ENCODE assay signal across 8 cellular contexts in the genomic region with DNA sequence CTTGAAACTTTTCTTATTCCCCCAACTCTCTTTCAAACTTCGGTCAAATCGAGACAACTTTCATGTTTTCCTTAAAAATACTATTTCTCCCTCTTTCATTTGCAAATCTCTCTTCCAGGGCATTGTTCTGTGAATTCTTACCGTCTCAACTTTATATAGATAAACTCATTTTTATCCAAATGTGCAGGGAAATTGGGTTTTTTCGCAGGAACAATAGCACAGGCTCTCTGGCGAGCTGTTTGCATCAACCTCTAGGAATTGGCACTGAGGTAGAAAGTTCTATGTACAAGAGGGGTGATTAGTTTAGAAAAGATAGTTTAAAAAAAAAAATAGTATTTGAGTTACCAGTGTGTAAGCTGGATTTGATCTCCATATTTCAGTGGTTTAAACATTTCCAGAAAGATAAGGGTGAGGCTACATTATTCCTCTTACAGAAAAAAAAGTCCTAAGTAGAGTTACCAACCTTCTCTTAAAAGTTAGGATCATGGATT.
DNase-seq lines count a peak whose midpoint lies in the region; ATAC-seq and TF ChIP-seq lines count a peak whose summit lies in the region.

No MANE protein-coding gene starts in this region.

- H3K36me3 ChIP-seq in smooth muscle cell (ENCODE audit: low read depth) = no peaks in the 10 kb centered on the region

- H3K27me3 Mint-ChIP-seq in T-cell = no peaks in the 10 kb centered on the region

- TF ChIP-seq CTCF in fibroblast of pulmonary artery (IDR thresholded peaks at IDR 0.05; ENCODE audit: low read length, missing control alignments) (no peak), smooth muscle cell (IDR thresholded peaks at IDR 0.05; ENCODE audit: borderline replicate concordance, insufficient read depth, poor library complexity, severe bottlenecking) (no peak)

- no peaks in the 10 kb centered on the region for H3K9me3 ChIP-seq in smooth muscle cell (replicated peaks; ENCODE audit: low read depth)

- no peaks in the 10 kb centered on the region for H3K9me3 Mint-ChIP-seq in T-cell

- peak overlapping the region; percentile 37 for H3K9ac ChIP-seq in smooth muscle cell (ENCODE audit: low read depth)

- H3K4me1 Mint-ChIP-seq in T-cell = peaks cover 36 to 43% (median 37%) of the 10 kb centered on the region in 3 donors

- CTCF ChIA-PET in T-cell (lab: Charles Lee) = interaction anchor here in 1 of 2 donors (0.5 to 5.6 kb wide), 11 partner anchors 12 to 73 kb away, joined by 3 to 46 read pairs (median 7); a partner anchor contains a TSS

- no peaks in the 10 kb centered on the region for H3K27me3 ChIP-seq in smooth muscle cell (ENCODE audit: low read depth)

- peak overlapping the region; percentile 97 for H2AFZ ChIP-seq in smooth muscle cell (ENCODE audit: low read depth)

- H3F3A ChIP-seq in smooth muscle cell (ENCODE audit: low read depth) = peaks cover 3% of the 10 kb centered on the region

- DNase-seq in NCI-H146 treated with DMSO at 0.1 percent for 48 hours (lab: John Stamatoyannopoulos, UW; ENCODE audit: unreplicated experiment) = peak; percentile 46
- DNase-seq in NCI-H146 (lab: John Stamatoyannopoulos, UW) = no peak
- no peak for DNase-seq in T-cell
- DNase-seq in fibroblast of pulmonary artery (ENCODE audit: low read depth) = peak; percentile 41
- no peak for DNase-seq in smooth muscle cell (lab: John Stamatoyannopoulos, UW; ENCODE audit: unreplicated experiment)
- DNase-seq in stimulated activated CD4-positive, alpha-beta T cell treated with anti-CD3 and anti-CD28 coated beads, Interleukin-15, amount 100 ng/mL, for 24 hours = no peak
- no peak for DNase-seq in NK-92 treated with Interleukin-12 subunit alpha and Interleukin-12 subunit beta, amount 100 ng/mL, for 24 hours (lab: John Stamatoyannopoulos, UW)

- H3K79me2 ChIP-seq in smooth muscle cell (ENCODE audit: low read depth) = no peaks in the 10 kb centered on the region

- peaks cover 11% of the 10 kb centered on the region for H3K4me1 ChIP-seq in smooth muscle cell (ENCODE audit: low read depth)

- WGBS in smooth muscle cell (ENCODE audit: low lambda C conversion rate) = 20% methylated on average over 5 of the region's 5 CpGs

- peak overlapping the region; percentile 96 to 100 for H3K27ac Mint-ChIP-seq in T-cell

- H3K4me3 ChIP-seq in fibroblast of pulmonary artery (replicated peaks; ENCODE audit: low read depth, low read length) = peak overlapping the region; percentile 66
- peak overlapping the region; percentile 63 for H3K4me3 ChIP-seq in smooth muscle cell

- POLR2A ChIA-PET in T-cell (lab: Charles Lee) = interaction anchor here (0.5 to 6.9 kb wide), 21 partner anchors 11 to 897 kb away, joined by 3 to 199 read pairs (median 12); a partner anchor contains a TSS

- H4K20me1 ChIP-seq in smooth muscle cell (ENCODE audit: low read depth) = no peaks in the 10 kb centered on the region

- peak overlapping the region; percentile 87 to 96 (median 88) for H3K4me3 Mint-ChIP-seq in T-cell

- peak overlapping the region; percentile 38 for H3K27ac ChIP-seq in smooth muscle cell (ENCODE audit: low read depth)

- H3K4me2 ChIP-seq in smooth muscle cell = peak overlapping the region; percentile 97

- H3K36me3 Mint-ChIP-seq in T-cell = no peaks in the 10 kb centered on the region

- ATAC-seq in T-cell (replicated peaks in 1 of 4) = no peak
- no peak for ATAC-seq in GM18858 (IDR thresholded peaks at IDR 0.05; ENCODE audit: unreplicated experiment)

Comparison
In these comparisons a context has a peak if more than half of its experiments do, and no peak if none do; other contexts are left out.
1. DNase-seq: peak in NCI-H146 treated with DMSO at 0.1 percent for 48 hours (single experiment) and fibroblast of pulmonary artery (single experiment); none in NCI-H146 (single experiment), T-cell (0 of 34), smooth muscle cell (single experiment), stimulated activated CD4-positive, alpha-beta T cell treated with anti-CD3 and anti-CD28 coated beads, Interleukin-15, amount 100 ng/mL, for 24 hours (single experiment) and NK-92 treated with Interleukin-12 subunit alpha and Interleukin-12 subunit beta, amount 100 ng/mL, for 24 hours (single experiment).